In the genomic region with DNA sequence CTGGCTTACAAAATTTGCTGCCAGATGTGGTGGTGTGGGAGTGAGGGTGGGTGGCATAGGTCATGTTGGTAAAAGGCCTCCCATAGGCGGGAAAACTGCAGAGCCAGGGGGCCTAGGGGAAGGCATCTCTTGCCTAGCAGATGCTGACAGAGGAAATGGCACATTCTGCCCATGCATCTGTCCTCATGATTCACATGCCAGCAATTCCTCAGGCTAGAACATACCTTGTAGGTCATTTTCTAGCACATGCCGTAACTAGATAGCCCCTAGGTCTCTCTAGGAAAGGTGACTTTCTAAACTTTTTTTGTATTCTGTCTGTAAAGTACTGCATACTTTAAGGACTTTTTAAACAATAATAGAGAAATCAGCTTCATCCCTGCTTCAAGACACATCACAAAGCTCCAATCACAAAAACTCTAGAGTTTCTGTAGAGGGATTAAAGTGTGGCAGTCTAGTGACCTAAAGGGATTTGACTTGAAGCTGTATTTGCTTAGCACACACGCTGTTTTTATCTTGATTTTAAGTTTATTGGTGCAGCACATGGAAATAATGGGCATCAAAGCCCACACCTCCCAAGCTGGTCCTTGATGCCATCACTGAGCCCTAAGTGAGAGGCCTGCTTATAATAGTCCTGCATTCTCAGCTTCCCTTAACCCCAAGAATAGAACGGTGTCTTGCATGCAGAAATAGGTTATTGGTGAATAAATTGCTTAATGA, we compare ENCODE assay signal across 10 cellular contexts. TPM values are rescaled to one million over a fixed set of nuclear protein-coding genes. Genes with fewer than 3 reads are reported as not detected.
"Had no signal": no experiment of that assay in that cellular context is flagged by ENCODE, and none has a peak within 500 bp of the region (broad histone marks: within the 10 kb centered on the region; RNA-seq: fewer than 3 reads in every experiment).

No MANE protein-coding gene starts in this region.

- H3K27me3 ChIP-seq: breast epithelium, stomach, testis, upper lobe of right lung had no signal

- DNase-seq: activated CD4-positive, CD25-positive, alpha-beta regulatory T cell; activated naive CD4-positive, alpha-beta T cell; activated naive CD8-positive, alpha-beta T cell treated with anti-CD3 and anti-CD28 coated beads, Interleukin-2, amount 10 ng/mL, durations not matched to agents 7 days and 5 days had no signal

- H3K36me3 ChIP-seq: breast epithelium, stomach, upper lobe of right lung had no signal

- H3K4me3 ChIP-seq: breast epithelium, lung, psoas muscle, stomach, testis, upper lobe of right lung had no signal

- H3K4me1 ChIP-seq: breast epithelium, psoas muscle, testis, upper lobe of right lung had no signal

- H3K27ac ChIP-seq: breast epithelium, psoas muscle, stomach, testis, upper lobe of right lung had no signal

- H3K9me3 ChIP-seq: breast epithelium, psoas muscle, stomach, testis, upper lobe of right lung had no signal

RNA-seq across cellular contexts. Expression of a gene that starts 55.2 kb away (rescaled TPM):
- total RNA-seq: myocyte had no signal
